Comparison of ENCODE assay signal across 1 cellular context in genomic region chr7:55537458-55537825, GRCh38.
TF ChIP-seq lines count a peak whose summit lies in the region.

No MANE protein-coding gene starts in this region.

TF ChIP-seq in H1, 55 proteins besides CTCF, POLR2A, EP300 and RAD21:
- TF ChIP-seq SP4 (IDR thresholded peaks at IDR 0.05; ENCODE audit: low read length) (no peak), KDM5A (IDR thresholded peaks at IDR 0.05; ENCODE audit: low read length) (no peak), JUND (IDR thresholded peaks at IDR 0.05; ENCODE audit: low read length) (no peak), CEBPB (IDR thresholded peaks at IDR 0.05; ENCODE audit: low read depth, low read length) (no peak), BACH1 (IDR thresholded peaks at IDR 0.05; ENCODE audit: low read length) (no peak), RNF2 (IDR thresholded peaks at IDR 0.05; ENCODE audit: borderline replicate concordance, low read depth, low read length, missing control alignments, poor library complexity, severe bottlenecking) (no peak), KDM4A (IDR thresholded peaks at IDR 0.05; ENCODE audit: low read depth, low read length, severe bottlenecking) (no peak), SUZ12 (IDR thresholded peaks at IDR 0.05; ENCODE audit: low read length) (no peak), SRF (IDR thresholded peaks at IDR 0.05; ENCODE audit: low read depth, low read length) (no peak), RXRA (IDR thresholded peaks at IDR 0.05; ENCODE audit: insufficient read depth, low read depth, low read length) (no peak), HDAC6 (IDR thresholded peaks at IDR 0.05; ENCODE audit: low read depth, low read length) (no peak), SIX5 (IDR thresholded peaks at IDR 0.05; ENCODE audit: low read depth, low read length) (no peak)
- TF ChIP-seq, protein P1, sequence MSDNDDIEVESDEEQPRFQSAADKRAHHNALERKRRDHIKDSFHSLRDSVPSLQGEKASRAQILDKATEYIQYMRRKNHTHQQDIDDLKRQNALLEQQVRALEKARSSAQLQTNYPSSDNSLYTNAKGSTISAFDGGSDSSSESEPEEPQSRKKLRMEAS (IDR thresholded peaks at IDR 0.05) = no peak
